ENCODE assay signal across 9 cellular contexts in genomic region chr2:47898089-47898731, GRCh38. TPM values are rescaled to one million over a fixed set of nuclear protein-coding genes. Genes with fewer than 3 reads are reported as not detected.
A peak's percentile ranks its signal among the peaks of the same experiment; 100 is the strongest.
DNase-seq lines count a peak whose midpoint lies in the region; ATAC-seq and TF ChIP-seq lines count a peak whose summit lies in the region.
"Had no signal": no experiment of that assay in that cellular context is flagged by ENCODE, and none has a peak within 500 bp of the region (broad histone marks: within the 10 kb centered on the region; RNA-seq: fewer than 3 reads in every experiment).

No MANE protein-coding gene starts in this region.

- H3K79me2 ChIP-seq in MM.1S (ENCODE audit: low read length) = peaks cover 97% of the 10 kb centered on the region

- no peaks in the 10 kb centered on the region for H3K9me2 ChIP-seq in MM.1S (replicated peaks; ENCODE audit: insufficient read depth, low read length)

- H3K27ac ChIP-seq in MM.1S (ENCODE audit: low read length) (peak overlapping the region; percentile 21; the same call in 1 of the 2 replicates), foreskin keratinocyte (peak overlapping the region; percentile 34)

- peak overlapping the region; percentile 57 for H3K4me2 ChIP-seq in MM.1S (ENCODE audit: low read depth, low read length)

- H3K27me3 ChIP-seq in MM.1S (replicated peaks; ENCODE audit: insufficient read depth, low read length) (no peaks in the 10 kb centered on the region), foreskin keratinocyte (no peaks in the 10 kb centered on the region)

- TF ChIP-seq CTCF in MM.1S (IDR thresholded peaks at IDR 0.05; ENCODE audit: low read length) = no peak
- no peak for TF ChIP-seq CTCF in foreskin keratinocyte (conservative IDR thresholded peaks at IDR 0.05)

- no peaks in the 10 kb centered on the region; the same call in 1 of the 2 replicates for H3K36me3 ChIP-seq in MM.1S (replicated peaks; ENCODE audit: insufficient read depth, low read length)

- H4K20me1 ChIP-seq in MM.1S (ENCODE audit: insufficient read depth, low read length) = peaks cover 28% of the 10 kb centered on the region

- H3K4me1 ChIP-seq in MM.1S (ENCODE audit: low read length) (peaks cover 19% of the 10 kb centered on the region), foreskin keratinocyte (peaks cover 21% of the 10 kb centered on the region)

- DNase-seq in EL (peak; percentile 10), MM.1S (no peak), foreskin keratinocyte (peak in 1 of 2 donors; percentile 24), NCI-H187 treated with DMSO at 0.1 percent for 48 hours (lab: John Stamatoyannopoulos, UW) (no peak), SW 1271 (lab: John Stamatoyannopoulos, UW) (no peak), HCEC 1CT (no peak)
- DNase-seq in stimulated activated naive CD4-positive, alpha-beta T cell (lab: John Stamatoyannopoulos, UW) = no peak
- DNase-seq: NCI-H146 had no signal

- no peak overlapping the region for H2AFZ ChIP-seq in MM.1S (ENCODE audit: low read length)

- H3K9ac ChIP-seq in MM.1S (ENCODE audit: low read length) = no peak overlapping the region; the same call in 1 of the 2 replicates

- no peaks in the 10 kb centered on the region for H3K9me3 ChIP-seq in MM.1S (replicated peaks; ENCODE audit: insufficient read depth, low read length)

- ATAC-seq in GM21423 (IDR thresholded peaks at IDR 0.05; ENCODE audit: unreplicated experiment) (peak; percentile 79), foreskin keratinocyte (peak; percentile 67)

- H3K4me3 ChIP-seq in MM.1S (ENCODE audit: low read length) = peak overlapping the region; percentile 10; the same call in 1 of the 2 replicates

- H3F3A ChIP-seq in MM.1S (ENCODE audit: insufficient read depth, low read length) = no peaks in the 10 kb centered on the region

RNA-seq across cellular contexts. Expression of gene FBXO11, which starts 8.1 kb away (rescaled TPM):
- total RNA-seq in foreskin keratinocyte = 46.1 and 46.2 TPM in 2 replicates
- polyA plus RNA-seq in foreskin keratinocyte = 16.2 and 17.9 TPM in 2 replicates
